Comparison of ENCODE assay signal across 6 cellular contexts in genomic region chr7:111031916-111032315, GRCh38. TPM values are rescaled to one million over a fixed set of nuclear protein-coding genes. Genes with fewer than 3 reads are reported as not detected.
"Had no signal": no experiment of that assay in that cellular context is flagged by ENCODE, and none has a peak within 500 bp of the region (broad histone marks: within the 10 kb centered on the region; RNA-seq: fewer than 3 reads in every experiment).

No MANE protein-coding gene starts in this region.

- H3K4me3 Mint-ChIP-seq: GM23338, H9, IgD-negative memory B cell had no signal

- ATAC-seq: GM23338, HepG2 had no signal

- H3K9me3 Mint-ChIP-seq: GM23338, H9, IgD-negative memory B cell had no signal

- H3K27ac Mint-ChIP-seq: GM23338, H9, IgD-negative memory B cell had no signal

- H3K36me3 Mint-ChIP-seq: IgD-negative memory B cell had no signal

- H3K27me3 Mint-ChIP-seq: IgD-negative memory B cell had no signal

- DNase-seq: H9, HCEC 1CT had no signal

RNA-seq across cellular contexts. Expression of gene LRRN3, which starts 59.0 kb away (rescaled TPM):
- total RNA-seq: GM23338, HT1080 had no signal
